In the genomic region with DNA sequence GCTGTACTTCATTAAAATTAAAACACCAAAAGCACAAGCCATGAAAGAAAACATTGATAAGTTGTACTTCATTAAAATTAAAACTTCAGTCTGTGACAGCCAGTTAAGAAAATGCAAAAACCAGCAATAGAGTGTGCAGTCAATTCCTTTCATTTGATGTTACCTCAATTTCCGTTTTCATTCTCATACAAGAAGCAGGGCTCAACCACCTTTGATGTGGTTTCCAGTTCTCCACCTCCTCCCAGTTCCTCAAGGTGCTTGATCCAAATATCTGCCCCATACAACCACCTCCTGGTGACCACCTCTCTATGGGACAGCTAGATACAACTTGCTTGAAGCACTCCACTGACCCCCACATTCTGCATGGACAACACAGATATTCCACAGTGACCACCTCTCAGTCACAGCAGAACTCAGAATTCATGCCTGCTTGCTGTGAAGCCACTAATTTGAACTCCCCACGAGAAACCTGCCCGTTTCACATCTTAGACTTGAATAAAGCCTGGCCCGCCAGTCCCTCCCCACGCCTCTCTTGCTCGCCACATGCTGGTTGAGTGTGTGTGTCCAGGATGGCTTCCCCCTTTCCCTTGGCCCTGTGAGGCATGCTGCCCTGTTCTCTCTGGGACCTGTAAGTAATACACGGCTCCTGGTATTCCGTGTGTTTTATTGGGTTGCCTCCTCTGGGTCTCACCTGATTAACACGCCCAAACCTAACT, we compare ENCODE assay signal across 13 cellular contexts.
DNase-seq lines count a peak whose midpoint lies in the region; ATAC-seq and TF ChIP-seq lines count a peak whose summit lies in the region.
"Had no signal": no experiment of that assay in that cellular context is flagged by ENCODE, and none has a peak within 500 bp of the region (broad histone marks: within the 10 kb centered on the region; RNA-seq: fewer than 3 reads in every experiment).

No MANE protein-coding gene starts in this region.

- H3K27me3 Mint-ChIP-seq in immature natural killer cell (ENCODE audit: low read depth in 3 of 3): peaks cover 0 to 14% (median 5%) of the 10 kb centered on the region in 3 donors

- H3K36me3 Mint-ChIP-seq in immature natural killer cell: no peaks in the 10 kb centered on the region

- no peak overlapping the region for H2AFZ ChIP-seq in MM.1S (ENCODE audit: low read length)

- no peaks in the 10 kb centered on the region for H3K9me3 Mint-ChIP-seq in immature natural killer cell

- peak overlapping the region in 4 of 5 donors; percentile 9 to 57 (median 28) for H3K4me3 Mint-ChIP-seq in immature natural killer cell

- intact Hi-C loops in upper lobe of right lung (cut with DNase I): no loop called here

- no peaks in the 10 kb centered on the region for H3K79me2 ChIP-seq in MM.1S (ENCODE audit: low read length)

- DNase-seq in activated naive CD4-positive, alpha-beta T cell treated with Interleukin-2 at 50 U/mL for 16 hours: peak; percentile 7
- no peak for DNase-seq in activated naive CD4-positive, alpha-beta T cell (lab: John Stamatoyannopoulos, UW)
- DNase-seq in MM.1S: peak; percentile 77
- DNase-seq in activated CD8-positive, alpha-beta memory T cell treated with anti-CD3 and anti-CD28 coated beads, Interleukin-2, amount 50 U/mL, for 48 hours: peak; percentile 51
- DNase-seq in immature natural killer cell: peak; percentile 2 to 14 (median 11)
- no peak for DNase-seq in upper lobe of right lung
- no peak for DNase-seq in kidney tubule cell (ENCODE audit: low spot score)
- DNase-seq: DMS 273 treated with DMSO at 0.1 percent for 48 hours, NCI-H1048 had no signal

- peak overlapping the region; percentile 85 for H3K4me2 ChIP-seq in MM.1S (ENCODE audit: low read depth, low read length)

- H3K27me3 ChIP-seq in MM.1S (replicated peaks; ENCODE audit: insufficient read depth, low read length) (peaks cover 51% of the 10 kb centered on the region), upper lobe of right lung (no peaks in the 10 kb centered on the region)

- H3K4me1 Mint-ChIP-seq in immature natural killer cell: peaks cover 8 to 12% of the 10 kb centered on the region in 2 donors

- H3K9me2 ChIP-seq in MM.1S (replicated peaks; ENCODE audit: insufficient read depth, low read length): no peaks in the 10 kb centered on the region

- H3K27ac ChIP-seq in MM.1S (ENCODE audit: low read length): no peak overlapping the region
- H3K27ac ChIP-seq in upper lobe of right lung: no peak overlapping the region
- H3K27ac ChIP-seq: neutrophil, SK-N-MC had no signal

- no peaks in the 10 kb centered on the region; the same call in none of the 2 replicates for H3F3A ChIP-seq in MM.1S (ENCODE audit: insufficient read depth, low read length)

- H4K20me1 ChIP-seq in MM.1S (ENCODE audit: insufficient read depth, low read length): no peaks in the 10 kb centered on the region

- no peak for ATAC-seq in upper lobe of right lung
- ATAC-seq in HG03097 (IDR thresholded peaks at IDR 0.05; ENCODE audit: low FRiP score, unreplicated experiment): no peak

- H3K9me3 ChIP-seq in MM.1S (replicated peaks; ENCODE audit: insufficient read depth, low read length) (no peaks in the 10 kb centered on the region), upper lobe of right lung (no peaks in the 10 kb centered on the region)
- H3K9me3 ChIP-seq: neutrophil had no signal

- H3K4me3 ChIP-seq in MM.1S (ENCODE audit: low read length) (0 out of 2 replicates have a peak overlapping the region, but pooled peaks have one; percentile 13), upper lobe of right lung (no peak overlapping the region)
- H3K4me3 ChIP-seq: lung, SK-N-MC had no signal

- no peak for TF ChIP-seq CTCF in MM.1S (IDR thresholded peaks at IDR 0.05; ENCODE audit: low read length)
- no peak for TF ChIP-seq CTCF in upper lobe of right lung (IDR thresholded peaks at IDR 0.05)

- H3K36me3 ChIP-seq in MM.1S (replicated peaks; ENCODE audit: insufficient read depth, low read length) (no peaks in the 10 kb centered on the region), upper lobe of right lung (no peaks in the 10 kb centered on the region)
- H3K36me3 ChIP-seq: neutrophil had no signal

- H3K4me1 ChIP-seq in MM.1S (ENCODE audit: low read length) (peaks cover 19% of the 10 kb centered on the region), upper lobe of right lung (peaks cover 26% of the 10 kb centered on the region)

- H3K9ac ChIP-seq in MM.1S (ENCODE audit: low read length): no peak overlapping the region

- no peak overlapping the region for H3K27ac Mint-ChIP-seq in immature natural killer cell

Comparison
In these comparisons a context has a peak if more than half of its experiments do, and no peak if none do; other contexts are left out.
1. DNase-seq: peak in activated naive CD4-positive, alpha-beta T cell treated with Interleukin-2 at 50 U/mL for 16 hours (single experiment), MM.1S (single experiment), activated CD8-positive, alpha-beta memory T cell treated with anti-CD3 and anti-CD28 coated beads, Interleukin-2, amount 50 U/mL, for 48 hours (single experiment) and immature natural killer cell (3 of 3); none in activated naive CD4-positive, alpha-beta T cell (0 of 4), upper lobe of right lung (single experiment) and kidney tubule cell (single experiment).